ENCODE assay signal across 8 cellular contexts in the genomic region with DNA sequence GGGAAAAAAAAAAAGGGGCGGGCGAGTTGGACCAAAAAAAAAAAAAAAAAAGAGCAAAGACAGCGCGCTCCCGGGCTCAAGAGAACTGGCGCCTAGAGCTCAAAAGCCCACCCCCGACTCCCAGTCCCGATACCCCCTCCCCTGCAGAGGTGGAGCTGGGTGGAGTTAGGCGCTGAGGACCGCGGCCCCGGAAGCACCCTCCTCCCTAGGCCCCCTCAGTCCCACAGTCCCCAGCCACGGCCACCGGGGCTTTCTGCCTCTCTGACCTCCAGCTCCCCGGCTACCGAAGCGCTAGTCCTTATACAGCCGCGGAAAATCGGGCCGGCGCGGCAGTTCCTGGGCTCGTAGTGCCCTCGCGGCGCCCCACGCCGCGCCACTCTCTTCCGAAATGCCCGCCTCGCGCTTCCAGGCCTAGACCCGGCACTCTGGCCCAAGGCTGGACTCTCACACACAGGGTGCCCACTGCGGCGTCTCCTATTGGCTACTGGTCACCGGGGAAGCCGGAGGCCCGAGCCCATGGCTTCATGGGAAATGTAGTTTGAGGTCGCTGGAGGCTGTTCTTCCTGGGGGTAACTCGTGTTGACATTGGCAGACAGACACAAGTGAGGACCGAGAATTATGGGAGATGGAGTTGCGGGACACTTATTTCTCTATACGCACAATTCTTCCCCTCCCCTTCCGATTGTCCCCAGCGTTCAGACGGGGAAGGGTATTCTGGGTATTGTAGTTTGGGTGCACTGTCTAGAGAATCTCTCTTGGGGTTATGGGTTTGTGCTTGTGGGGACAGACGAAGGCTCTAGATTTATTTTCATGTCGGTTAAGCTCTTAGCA. TPM values are rescaled to one million over a fixed set of nuclear protein-coding genes. Genes with fewer than 3 reads are reported as not detected.
DNase-seq lines count a peak whose midpoint lies in the region; ATAC-seq and TF ChIP-seq lines count a peak whose summit lies in the region.

A gene with protein sequence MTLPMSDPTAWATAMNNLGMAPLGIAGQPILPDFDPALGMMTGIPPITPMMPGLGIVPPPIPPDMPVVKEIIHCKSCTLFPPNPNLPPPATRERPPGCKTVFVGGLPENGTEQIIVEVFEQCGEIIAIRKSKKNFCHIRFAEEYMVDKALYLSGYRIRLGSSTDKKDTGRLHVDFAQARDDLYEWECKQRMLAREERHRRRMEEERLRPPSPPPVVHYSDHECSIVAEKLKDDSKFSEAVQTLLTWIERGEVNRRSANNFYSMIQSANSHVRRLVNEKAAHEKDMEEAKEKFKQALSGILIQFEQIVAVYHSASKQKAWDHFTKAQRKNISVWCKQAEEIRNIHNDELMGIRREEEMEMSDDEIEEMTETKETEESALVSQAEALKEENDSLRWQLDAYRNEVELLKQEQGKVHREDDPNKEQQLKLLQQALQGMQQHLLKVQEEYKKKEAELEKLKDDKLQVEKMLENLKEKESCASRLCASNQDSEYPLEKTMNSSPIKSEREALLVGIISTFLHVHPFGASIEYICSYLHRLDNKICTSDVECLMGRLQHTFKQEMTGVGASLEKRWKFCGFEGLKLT (minus strand): TSS at position 427 of the 831 bp plus-strand sequence. CDS start 199,993 bp downstream, outside the sequence.

- peak within 1 kb of the TSS; percentile 82 for H3K9ac ChIP-seq in SU-DHL-6 (ENCODE audit: low read length)
- peak within 1 kb of the TSS; percentile 80 for H3K9ac ChIP-seq in parathyroid adenoma

- intact Hi-C loops in Right ventricle myocardium superior (cut with DNase I), result no loop called here

- H4K20me1 ChIP-seq in SU-DHL-6 (ENCODE audit: low read depth, low read length), result no peaks in the 10 kb centered on the region

- H3K36me3 Mint-ChIP-seq in activated naive CD8-positive, alpha-beta T cell treated with anti-CD3 and anti-CD28 coated beads, Interleukin-2, amount 10 ng/mL, durations not matched to agents 7 days and 5 days, result peaks cover 5% of the 10 kb centered on the region

- H3K4me2 ChIP-seq in SU-DHL-6 (ENCODE audit: low read depth, low read length, poor library complexity, severe bottlenecking) (peak within 1 kb of the TSS; percentile 82), parathyroid adenoma (ENCODE audit: low read length) (peak within 1 kb of the TSS; percentile 62)

- H3K27ac Mint-ChIP-seq in activated naive CD8-positive, alpha-beta T cell treated with anti-CD3 and anti-CD28 coated beads, Interleukin-2, amount 10 ng/mL, durations not matched to agents 7 days and 5 days, result peak within 1 kb of the TSS; percentile 81

- no peaks in the 10 kb centered on the region; the same call in 1 of the 2 replicates for H3F3A ChIP-seq in SU-DHL-6 (ENCODE audit: insufficient read depth)

- peak; percentile 88 for DNase-seq in NCI-H128 (lab: John Stamatoyannopoulos, UW; ENCODE audit: unreplicated experiment)
- DNase-seq in activated naive CD8-positive, alpha-beta T cell treated with anti-CD3 and anti-CD28 coated beads, Interleukin-2, amount 10 ng/mL, durations not matched to agents 7 days and 5 days, result peak; percentile 74
- peak; percentile 94 for DNase-seq in Right ventricle myocardium superior
- peak; percentile 74 to 81 for DNase-seq in tibial nerve (ENCODE audit: low spot score in 2 of 2)

- H3K4me1 ChIP-seq in parathyroid adenoma (no peaks in the 10 kb centered on the region), tibial nerve (peaks cover 0 to 6% (median 0%) of the 10 kb centered on the region in 4 donors)

- H2AFZ ChIP-seq in SU-DHL-6 (ENCODE audit: low read depth, low read length, severe bottlenecking) (peak within 1 kb of the TSS; percentile 76), parathyroid adenoma (peak within 1 kb of the TSS; percentile 95)

- WGBS in tibial nerve, 2 donors, result 0 to 27% methylated on average over 13 to 40 of the region's 50 CpGs

- H3K27me3 Mint-ChIP-seq in activated naive CD8-positive, alpha-beta T cell treated with anti-CD3 and anti-CD28 coated beads, Interleukin-2, amount 10 ng/mL, durations not matched to agents 7 days and 5 days, result no peaks in the 10 kb centered on the region

- H3K79me2 ChIP-seq in SU-DHL-6 (ENCODE audit: insufficient read depth, low read length), result peaks cover 4% of the 10 kb centered on the region; the same call in 1 of the 2 replicates
- H3K79me2 ChIP-seq in parathyroid adenoma, result no peaks in the 10 kb centered on the region

- TF ChIP-seq CTCF in SU-DHL-6 (IDR thresholded peaks at IDR 0.05; ENCODE audit: insufficient read depth, low read length, poor library complexity, severe bottlenecking), result no peak
- TF ChIP-seq CTCF in parathyroid adenoma (IDR thresholded peaks at IDR 0.05), result no peak
- TF ChIP-seq CTCF in tibial nerve (IDR thresholded peaks at IDR 0.05), result peak in 2 of 5 experiments; percentile 26 to 36

- peak; percentile 98 for ATAC-seq in HG02678 (IDR thresholded peaks at IDR 0.05; ENCODE audit: unreplicated experiment)
- ATAC-seq in activated naive CD8-positive, alpha-beta T cell treated with anti-CD3 and anti-CD28 coated beads, Interleukin-2, amount 10 ng/mL, durations not matched to agents 7 days and 5 days (ENCODE audit: low read depth), result peak; percentile 96
- peak; percentile 99 for ATAC-seq in Right ventricle myocardium superior (ENCODE audit: poor library complexity)

- peak; percentile 46 for TF ChIP-seq POLR2A in GM10847 (IDR thresholded peaks at IDR 0.05; ENCODE audit: extremely low read depth, insufficient read length)
- peak; percentile 40 to 69 for TF ChIP-seq POLR2A in tibial nerve (IDR thresholded peaks at IDR 0.05)

- H3K9me2 ChIP-seq in SU-DHL-6 (replicated peaks; ENCODE audit: insufficient read depth, low read length), result no peaks in the 10 kb centered on the region

- no peak within 1 kb of the TSS for H3K4me3 Mint-ChIP-seq in activated naive CD8-positive, alpha-beta T cell treated with anti-CD3 and anti-CD28 coated beads, Interleukin-2, amount 10 ng/mL, durations not matched to agents 7 days and 5 days

- H3K27ac ChIP-seq in SU-DHL-6 (ENCODE audit: low read depth, low read length) (peak within 1 kb of the TSS; percentile 45; the same call in 1 of the 2 replicates), parathyroid adenoma (peak within 1 kb of the TSS; percentile 88), tibial nerve (peak within 1 kb of the TSS; percentile 60 to 92 (median 70))

- H3K9me3 Mint-ChIP-seq in activated naive CD8-positive, alpha-beta T cell treated with anti-CD3 and anti-CD28 coated beads, Interleukin-2, amount 10 ng/mL, durations not matched to agents 7 days and 5 days, result no peaks in the 10 kb centered on the region

- H3K9me3 ChIP-seq in SU-DHL-6 (ENCODE audit: insufficient read depth, low read length) (no peaks in the 10 kb centered on the region), parathyroid adenoma (ENCODE audit: control insufficient read depth, low read length) (no peaks in the 10 kb centered on the region), tibial nerve (no peaks in the 10 kb centered on the region)

- no peaks in the 10 kb centered on the region for H3K27me3 ChIP-seq in SU-DHL-6 (ENCODE audit: low read length)
- H3K27me3 ChIP-seq in parathyroid adenoma (ENCODE audit: control insufficient read depth, insufficient read depth, low read length), result no peaks in the 10 kb centered on the region
- H3K27me3 ChIP-seq in tibial nerve, result peaks cover 0 to 12% of the 10 kb centered on the region in 2 donors

- H3K4me3 ChIP-seq in SU-DHL-6 (ENCODE audit: insufficient read depth, low read length, poor library complexity, severe bottlenecking) (peak within 1 kb of the TSS; percentile 79), parathyroid adenoma (ENCODE audit: low read depth, low read length) (peak within 1 kb of the TSS; percentile 76), tibial nerve (peak within 1 kb of the TSS; percentile 39 to 69 (median 46))

- peak in 1 of 2 donors; percentile 83 for TF ChIP-seq EP300 in tibial nerve (IDR thresholded peaks at IDR 0.05)

- H3K36me3 ChIP-seq in SU-DHL-6 (ENCODE audit: low read length), result no peaks in the 10 kb centered on the region
- H3K36me3 ChIP-seq in parathyroid adenoma (ENCODE audit: control insufficient read depth, insufficient read depth, low read length), result no peaks in the 10 kb centered on the region
- H3K36me3 ChIP-seq in tibial nerve, result no peaks in the 10 kb centered on the region

- peaks cover 7% of the 10 kb centered on the region for H3K4me1 Mint-ChIP-seq in activated naive CD8-positive, alpha-beta T cell treated with anti-CD3 and anti-CD28 coated beads, Interleukin-2, amount 10 ng/mL, durations not matched to agents 7 days and 5 days

- POLR2A ChIA-PET in activated naive CD8-positive, alpha-beta T cell treated with anti-CD3 and anti-CD28 coated beads, Interleukin-2, amount 10 ng/mL, durations not matched to agents 7 days and 5 days (lab: Charles Lee), result no interaction called here

RNA-seq across cellular contexts. Expression of the gene that starts here (rescaled TPM):
- total RNA-seq in activated naive CD8-positive, alpha-beta T cell treated with anti-CD3 and anti-CD28 coated beads, Interleukin-2, amount 10 ng/mL, durations not matched to agents 7 days and 5 days, result 10 to 100 TPM; 11.4 to 13.1 TPM
- 13.4 TPM for total RNA-seq in Right ventricle myocardium superior
- total RNA-seq in tibial nerve, result 10 to 100 TPM in 3 of 4 donors, 1 to 10 TPM in 1; 8.0 to 28.0 (median 15.2) TPM

Comparison
In these comparisons a context has a peak if more than half of its experiments do, and no peak if none do; other contexts are left out.
1. Peak in every context shown above with its lines: DNase-seq, ATAC-seq, H3K4me3 ChIP-seq and H3K27ac ChIP-seq.